In the genomic region with DNA sequence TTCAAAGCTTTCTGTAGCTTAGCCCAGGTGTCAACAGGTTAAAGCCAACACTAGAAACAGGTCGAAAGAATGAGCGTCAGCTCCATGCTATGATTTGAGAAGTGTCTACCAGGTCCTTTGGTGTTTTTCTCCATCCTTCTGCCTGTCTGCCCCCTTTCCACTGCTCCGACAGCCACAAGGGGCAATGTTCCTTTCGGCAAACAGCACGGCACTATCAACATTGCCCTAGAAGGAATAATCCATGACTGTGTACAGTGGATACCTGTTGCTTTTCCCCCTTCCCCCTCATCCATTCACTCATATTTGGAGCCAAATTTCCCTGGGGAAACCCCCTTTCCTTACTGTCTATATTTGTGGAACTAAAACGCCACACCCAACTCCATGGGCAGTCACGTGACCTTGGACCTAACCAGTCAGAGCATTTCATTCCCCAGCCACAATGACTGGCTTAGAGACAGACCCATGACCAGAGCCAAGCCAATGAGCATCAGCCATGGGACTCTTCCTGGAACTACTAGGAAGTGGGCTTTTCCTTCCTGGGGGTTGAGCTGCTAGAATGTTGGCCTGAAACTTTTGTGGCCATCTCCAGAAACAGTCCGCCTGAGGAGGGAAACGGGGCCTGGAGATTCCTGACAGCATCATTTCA, we compare ENCODE assay signal across 2 cellular contexts.
A peak's percentile ranks its signal among the peaks of the same experiment; 100 is the strongest.
TF ChIP-seq lines count a peak whose summit lies in the region.

No MANE protein-coding gene starts in this region.

TF ChIP-seq in GM23338, 12 proteins besides CTCF, POLR2A, EP300 and RAD21:
- TF ChIP-seq STAT1 (IDR thresholded peaks at IDR 0.05; ENCODE audit: unreplicated experiment) (no peak), CREB1 (CRISPR knock-in tag; IDR thresholded peaks at IDR 0.05; ENCODE audit: low read depth) (no peak), ZNF331 (CRISPR knock-in tag; IDR thresholded peaks at IDR 0.05; ENCODE audit: low read depth) (no peak), EZH2 (IDR thresholded peaks at IDR 0.05; ENCODE audit: low read depth, unreplicated experiment) (no peak), POLR2AphosphoS5 (IDR thresholded peaks at IDR 0.05; ENCODE audit: low read depth) (no peak), NANOG (IDR thresholded peaks at IDR 0.05; ENCODE audit: borderline replicate concordance) (no peak), ZNF114 (CRISPR knock-in tag; IDR thresholded peaks at IDR 0.05) (no peak), JUNB (IDR thresholded peaks at IDR 0.05; ENCODE audit: unreplicated experiment) (no peak)
- TF ChIP-seq, protein P1, sequence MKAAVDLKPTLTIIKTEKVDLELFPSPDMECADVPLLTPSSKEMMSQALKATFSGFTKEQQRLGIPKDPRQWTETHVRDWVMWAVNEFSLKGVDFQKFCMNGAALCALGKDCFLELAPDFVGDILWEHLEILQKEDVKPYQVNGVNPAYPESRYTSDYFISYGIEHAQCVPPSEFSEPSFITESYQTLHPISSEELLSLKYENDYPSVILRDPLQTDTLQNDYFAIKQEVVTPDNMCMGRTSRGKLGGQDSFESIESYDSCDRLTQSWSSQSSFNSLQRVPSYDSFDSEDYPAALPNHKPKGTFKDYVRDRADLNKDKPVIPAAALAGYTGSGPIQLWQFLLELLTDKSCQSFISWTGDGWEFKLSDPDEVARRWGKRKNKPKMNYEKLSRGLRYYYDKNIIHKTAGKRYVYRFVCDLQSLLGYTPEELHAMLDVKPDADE (IDR thresholded peaks at IDR 0.05) = no peak
TF ChIP-seq in GM23338: peak in this region for 0.

TF ChIP-seq in GM12878, 131 proteins besides CTCF, POLR2A, EP300 and RAD21:
- no peak for TF ChIP-seq RELA (IDR thresholded peaks at IDR 0.05; ENCODE audit: borderline replicate concordance, partially characterized antibody)
- TF ChIP-seq, protein P2, sequence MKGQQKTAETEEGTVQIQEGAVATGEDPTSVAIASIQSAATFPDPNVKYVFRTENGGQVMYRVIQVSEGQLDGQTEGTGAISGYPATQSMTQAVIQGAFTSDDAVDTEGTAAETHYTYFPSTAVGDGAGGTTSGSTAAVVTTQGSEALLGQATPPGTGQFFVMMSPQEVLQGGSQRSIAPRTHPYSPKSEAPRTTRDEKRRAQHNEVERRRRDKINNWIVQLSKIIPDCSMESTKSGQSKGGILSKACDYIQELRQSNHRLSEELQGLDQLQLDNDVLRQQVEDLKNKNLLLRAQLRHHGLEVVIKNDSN (IDR thresholded peaks at IDR 0.05; ENCODE audit: borderline replicate concordance, extremely low read length, insufficient read depth, low read depth, low read length) = peak; percentile 22
- peak; percentile 87 for TF ChIP-seq RAD51 (IDR thresholded peaks at IDR 0.05)
- TF ChIP-seq CREM (IDR thresholded peaks at IDR 0.05; ENCODE audit: low read depth) = no peak
- TF ChIP-seq BHLHE40 (IDR thresholded peaks at IDR 0.05; ENCODE audit: borderline replicate concordance in 1 of 2, low read depth in 2 of 2, low read length in 1 of 2) = peak in 1 of 2 experiments; percentile 54; a peak in 2 of 4 replicates
- TF ChIP-seq, protein P3, sequence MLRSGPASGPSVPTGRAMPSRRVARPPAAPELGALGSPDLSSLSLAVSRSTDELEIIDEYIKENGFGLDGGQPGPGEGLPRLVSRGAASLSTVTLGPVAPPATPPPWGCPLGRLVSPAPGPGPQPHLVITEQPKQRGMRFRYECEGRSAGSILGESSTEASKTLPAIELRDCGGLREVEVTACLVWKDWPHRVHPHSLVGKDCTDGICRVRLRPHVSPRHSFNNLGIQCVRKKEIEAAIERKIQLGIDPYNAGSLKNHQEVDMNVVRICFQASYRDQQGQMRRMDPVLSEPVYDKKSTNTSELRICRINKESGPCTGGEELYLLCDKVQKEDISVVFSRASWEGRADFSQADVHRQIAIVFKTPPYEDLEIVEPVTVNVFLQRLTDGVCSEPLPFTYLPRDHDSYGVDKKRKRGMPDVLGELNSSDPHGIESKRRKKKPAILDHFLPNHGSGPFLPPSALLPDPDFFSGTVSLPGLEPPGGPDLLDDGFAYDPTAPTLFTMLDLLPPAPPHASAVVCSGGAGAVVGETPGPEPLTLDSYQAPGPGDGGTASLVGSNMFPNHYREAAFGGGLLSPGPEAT (IDR thresholded peaks at IDR 0.05; ENCODE audit: low read depth) = no peak
- TF ChIP-seq NBN (IDR thresholded peaks at IDR 0.05) = no peak
- TF ChIP-seq JUND (IDR thresholded peaks at IDR 0.05; ENCODE audit: low read depth, low read length) = no peak
TF ChIP-seq in GM12878: peak in this region for 3.
